In the genomic region with DNA sequence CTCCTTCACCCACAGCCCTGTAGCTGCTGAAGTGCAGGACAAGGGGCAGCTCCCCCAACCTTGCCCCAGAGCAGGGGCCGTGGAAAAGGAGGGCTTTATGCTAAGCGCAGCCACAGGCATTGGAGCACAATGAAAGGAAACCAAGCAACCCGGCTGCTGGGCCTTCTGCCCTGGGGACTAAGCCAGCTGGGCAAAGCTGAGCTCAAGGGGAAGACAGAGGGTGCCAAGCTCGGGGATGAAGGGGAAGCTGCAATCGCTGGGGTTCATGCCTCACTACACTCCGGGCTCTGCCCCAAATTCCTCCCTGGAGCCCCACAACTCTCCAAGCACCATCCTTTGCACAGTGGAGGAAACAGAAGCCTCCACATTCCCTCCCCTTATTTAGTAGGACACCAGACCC, we compare ENCODE assay signal across 15 cellular contexts.
"Had no signal": no experiment of that assay in that cellular context is flagged by ENCODE, and none has a peak within 500 bp of the region (broad histone marks: within the 10 kb centered on the region; RNA-seq: fewer than 3 reads in every experiment).

No MANE protein-coding gene starts in this region.

- H3K4me1 ChIP-seq: parathyroid adenoma had no signal

- DNase-seq: activated CD4-positive, alpha-beta memory T cell treated with anti-CD3 and anti-CD28 coated beads for 36 hours; activated T-cell treated with anti-CD3 and anti-CD28 coated beads, Interleukin-2, amount 50 U/mL, for 4 hours; dermis blood vessel endothelial cell; islet precursor cell; left ventricle myocardium superior; small intestine; T-cell; T1000; trophoblast cell had no signal

- H3K4me3 Mint-ChIP-seq: activated CD4-positive, alpha-beta memory T cell treated with anti-CD3 and anti-CD28 coated beads for 36 hours; activated T-cell treated with anti-CD3 and anti-CD28 coated beads, Interleukin-2, amount 50 U/mL, for 4 hours; central memory CD8-positive, alpha-beta T cell; neural progenitor cell; stimulated activated effector memory CD8-positive, alpha-beta T cell treated with anti-CD3 and anti-CD28 coated beads, Interleukin-12 subunit alpha, Interleukin-12 subunit beta, amount 100 ng/mL, for 72 hours; T-cell had no signal

- H3K4me2 ChIP-seq: neural progenitor cell had no signal

- H3K27me3 Mint-ChIP-seq: activated CD4-positive, alpha-beta memory T cell treated with anti-CD3 and anti-CD28 coated beads for 36 hours; central memory CD8-positive, alpha-beta T cell; T-cell had no signal

- H3K4me3 ChIP-seq: neural progenitor cell, right atrium auricular region had no signal

- H3K9ac ChIP-seq: neural progenitor cell, parathyroid adenoma had no signal

- H3K27me3 ChIP-seq: neural progenitor cell, right atrium auricular region had no signal

- H3K27ac Mint-ChIP-seq: activated CD4-positive, alpha-beta memory T cell treated with anti-CD3 and anti-CD28 coated beads for 36 hours; stimulated activated effector memory CD8-positive, alpha-beta T cell treated with anti-CD3 and anti-CD28 coated beads, Interleukin-12 subunit alpha, Interleukin-12 subunit beta, amount 100 ng/mL, for 72 hours; T-cell had no signal

- H3K36me3 ChIP-seq: neural progenitor cell had no signal

- H3K27ac ChIP-seq: neural progenitor cell, parathyroid adenoma, right atrium auricular region had no signal

- ATAC-seq: activated T-cell treated with anti-CD3 and anti-CD28 coated beads, Interleukin-2, amount 50 U/mL, for 4 hours; esophagus mucosa; left ventricle myocardium superior; stimulated activated effector memory CD8-positive, alpha-beta T cell treated with anti-CD3 and anti-CD28 coated beads, Interleukin-12 subunit alpha, Interleukin-12 subunit beta, amount 100 ng/mL, for 72 hours; T-cell had no signal

- H3K4me1 Mint-ChIP-seq: T-cell had no signal

- H3K9me3 Mint-ChIP-seq: central memory CD8-positive, alpha-beta T cell had no signal
